17 cellular contexts compared by ENCODE assay signal in genomic region chr17:66397486-66397885, GRCh38.
DNase-seq lines count a peak whose midpoint lies in the region; ATAC-seq, FAIRE-seq and TF ChIP-seq lines count a peak whose summit lies in the region.
"Had no signal": no experiment of that assay in that cellular context is flagged by ENCODE, and none has a peak within 500 bp of the region (broad histone marks: within the 10 kb centered on the region; RNA-seq: fewer than 3 reads in every experiment).

No MANE protein-coding gene starts in this region.

- no peak for FAIRE-seq in urothelium cell line (lab: Jason Lieb, UNC)

- no peaks in the 10 kb centered on the region for H3K27me3 Mint-ChIP-seq in activated T-cell treated with anti-CD3 and anti-CD28 coated beads, Interleukin-2, amount 50 U/mL, for 4 hours (ENCODE audit: low read depth)
- H3K27me3 Mint-ChIP-seq in activated naive CD8-positive, alpha-beta T cell treated with anti-CD3 and anti-CD28 coated beads for 36 hours: no peaks in the 10 kb centered on the region
- H3K27me3 Mint-ChIP-seq in stimulated activated naive B cell treated with anti-CD40 and anti-IgM and Interleukin-4, amounts not matched to agents 10 μg/mL and 1 μg/mL and 100 μg/mL, for 72 hours: peaks cover 5 to 7% of the 10 kb centered on the region in 2 donors

- H3K9me3 Mint-ChIP-seq in activated T-cell treated with anti-CD3 and anti-CD28 coated beads, Interleukin-2, amount 50 U/mL, for 4 hours: no peaks in the 10 kb centered on the region
- peaks cover 26% of the 10 kb centered on the region for H3K9me3 Mint-ChIP-seq in activated naive CD8-positive, alpha-beta T cell treated with anti-CD3 and anti-CD28 coated beads for 36 hours
- H3K9me3 Mint-ChIP-seq in stimulated activated naive B cell treated with anti-CD40 and anti-IgM and Interleukin-4, amounts not matched to agents 10 μg/mL and 1 μg/mL and 100 μg/mL, for 72 hours: no peaks in the 10 kb centered on the region
- H3K9me3 Mint-ChIP-seq: natural killer cell had no signal

- no peak for TF ChIP-seq CTCF in NB4 (IDR thresholded peaks at IDR 0.05; ENCODE audit: low read depth, low read length)

- peak overlapping the region; percentile 38 for H3K27ac Mint-ChIP-seq in activated naive CD8-positive, alpha-beta T cell treated with anti-CD3 and anti-CD28 coated beads for 36 hours
- no peak overlapping the region for H3K27ac Mint-ChIP-seq in stimulated activated naive B cell treated with anti-CD40 and anti-IgM and Interleukin-4, amounts not matched to agents 10 μg/mL and 1 μg/mL and 100 μg/mL, for 72 hours

- no peak for TF ChIP-seq POLR2A in NB4 (IDR thresholded peaks at IDR 0.05; ENCODE audit: extremely low read depth, insufficient read length)

- peaks cover 9% of the 10 kb centered on the region for H3K36me3 Mint-ChIP-seq in activated T-cell treated with anti-CD3 and anti-CD28 coated beads, Interleukin-2, amount 50 U/mL, for 4 hours (ENCODE audit: insufficient read depth)
- H3K36me3 Mint-ChIP-seq in activated naive CD8-positive, alpha-beta T cell treated with anti-CD3 and anti-CD28 coated beads for 36 hours: peaks cover 59% of the 10 kb centered on the region
- H3K36me3 Mint-ChIP-seq in stimulated activated naive B cell treated with anti-CD40 and anti-IgM and Interleukin-4, amounts not matched to agents 10 μg/mL and 1 μg/mL and 100 μg/mL, for 72 hours: no peaks in the 10 kb centered on the region
- H3K36me3 Mint-ChIP-seq: natural killer cell had no signal

- peaks cover 76% of the 10 kb centered on the region for H3K4me1 Mint-ChIP-seq in activated T-cell treated with anti-CD3 and anti-CD28 coated beads, Interleukin-2, amount 50 U/mL, for 4 hours (ENCODE audit: low read depth)
- peaks cover 71% of the 10 kb centered on the region for H3K4me1 Mint-ChIP-seq in activated naive CD8-positive, alpha-beta T cell treated with anti-CD3 and anti-CD28 coated beads for 36 hours
- H3K4me1 Mint-ChIP-seq in stimulated activated naive B cell treated with anti-CD40 and anti-IgM and Interleukin-4, amounts not matched to agents 10 μg/mL and 1 μg/mL and 100 μg/mL, for 72 hours: peaks cover 5 to 6% of the 10 kb centered on the region in 2 donors

- no peak overlapping the region for H3K4me3 Mint-ChIP-seq in activated T-cell treated with anti-CD3 and anti-CD28 coated beads, Interleukin-2, amount 50 U/mL, for 4 hours
- H3K4me3 Mint-ChIP-seq in activated naive CD8-positive, alpha-beta T cell treated with anti-CD3 and anti-CD28 coated beads for 36 hours: no peak overlapping the region
- no peak overlapping the region for H3K4me3 Mint-ChIP-seq in stimulated activated naive B cell treated with anti-CD40 and anti-IgM and Interleukin-4, amounts not matched to agents 10 μg/mL and 1 μg/mL and 100 μg/mL, for 72 hours

- peak; percentile 31 to 53 for ATAC-seq in activated T-cell treated with anti-CD3 and anti-CD28 coated beads, Interleukin-2, amount 50 U/mL, for 4 hours
- ATAC-seq in stimulated activated naive B cell treated with anti-CD40 and anti-IgM and Interleukin-4, amounts not matched to agents 10 μg/mL and 1 μg/mL and 100 μg/mL, for 72 hours (replicated peaks): peak; percentile 92 to 95
- ATAC-seq in Right ventricle myocardium superior (ENCODE audit: poor library complexity): no peak
- ATAC-seq: heart right ventricle, natural killer cell had no signal

- intact Hi-C loops in Right ventricle myocardium superior (cut with DNase I): no loop called here
- intact Hi-C loops in posterior vena cava (cut with DNase I): no loop called here

- H3K4me3 ChIP-seq in NB4 (ENCODE audit: low read depth, low read length): no peak overlapping the region
- H3K4me3 ChIP-seq: heart right ventricle, spleen had no signal

- no peak for DNase-seq in activated T-cell treated with anti-CD3 and anti-CD28 coated beads, Interleukin-2, amount 50 U/mL, for 4 hours
- no peak for DNase-seq in activated T-cell treated with anti-CD3 and anti-CD28 coated beads for 4 hours
- peak; percentile 19 for DNase-seq in NB4 (ENCODE audit: low read depth)
- no peak for DNase-seq in activated naive CD8-positive, alpha-beta T cell treated with anti-CD3 and anti-CD28 coated beads for 36 hours
- DNase-seq in stimulated activated naive B cell treated with anti-CD40 and anti-IgM and Interleukin-4, amounts not matched to agents 10 μg/mL and 1 μg/mL and 100 μg/mL, for 72 hours: no peak
- DNase-seq in Right ventricle myocardium superior: no peak
- DNase-seq in urothelium cell line (ENCODE audit: low spot score): no peak
- DNase-seq in posterior vena cava (ENCODE audit: low spot score): no peak
- DNase-seq: ACHN; activated CD8-positive, alpha-beta memory T cell treated with anti-CD3 and anti-CD28 coated beads, Interleukin-2, amount 50 U/mL, for 48 hours; anterior cingulate cortex; effector CD8-positive, alpha-beta T cell; H7; heart right ventricle; KBM-7; natural killer cell; spleen had no signal
